ENCODE assay signal across 11 cellular contexts in the genomic region with DNA sequence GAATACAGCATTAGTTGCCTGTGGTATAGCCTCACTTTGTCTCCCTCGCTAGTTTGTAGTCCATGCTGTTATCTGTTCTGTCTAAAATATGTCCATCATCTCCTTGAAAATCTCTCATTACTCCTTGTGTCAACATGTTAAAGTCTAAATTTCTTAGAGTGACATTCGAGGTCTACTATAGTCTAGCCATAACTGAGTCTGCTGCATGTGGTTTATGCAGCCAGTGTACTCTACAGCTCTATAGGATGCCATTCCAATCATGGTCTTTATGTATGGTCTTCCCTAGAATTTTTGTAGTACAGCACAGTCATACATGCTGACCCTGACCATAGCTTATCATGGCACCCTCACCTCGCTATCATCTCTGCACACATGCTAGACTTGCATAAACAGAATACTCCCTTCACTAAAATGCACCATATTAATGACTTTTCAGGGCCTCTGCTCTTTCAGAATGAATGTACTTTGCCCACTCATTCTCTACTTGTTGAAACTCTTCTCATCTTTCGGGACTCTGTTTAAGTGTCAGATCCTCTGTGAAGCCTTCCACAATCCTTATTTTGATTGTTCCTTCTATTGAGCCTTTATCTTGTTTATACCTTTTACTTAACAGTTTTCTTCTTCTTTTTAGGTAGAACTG. TPM values are rescaled to one million over a fixed set of nuclear protein-coding genes. Genes with fewer than 3 reads are reported as not detected.
DNase-seq lines count a peak whose midpoint lies in the region; ATAC-seq and TF ChIP-seq lines count a peak whose summit lies in the region.
"Had no signal": no experiment of that assay in that cellular context is flagged by ENCODE, and none has a peak within 500 bp of the region (broad histone marks: within the 10 kb centered on the region; RNA-seq: fewer than 3 reads in every experiment).

No MANE protein-coding gene starts in this region.

- H3K36me3 Mint-ChIP-seq in CD4-positive, alpha-beta memory T cell, result peaks cover 39 to 41% of the 10 kb centered on the region in 2 donors
- H3K36me3 Mint-ChIP-seq in IgD-negative memory B cell (peaks cover 18% of the 10 kb centered on the region), endodermal cell (ENCODE audit: low read depth) (peaks cover 21% of the 10 kb centered on the region)

- peak overlapping the region in 2 of 8 donors; percentile 1 to 39 for H3K4me3 Mint-ChIP-seq in CD4-positive, alpha-beta memory T cell
- H3K4me3 Mint-ChIP-seq in IgD-negative memory B cell, result peak overlapping the region in 2 of 4 donors; percentile 34 to 65
- H3K4me3 Mint-ChIP-seq in endodermal cell, result no peak overlapping the region

- no peak overlapping the region for H3K4me3 ChIP-seq in CD4-positive, alpha-beta memory T cell (ENCODE audit: low read length in 2 of 2)
- H3K4me3 ChIP-seq in endodermal cell (ENCODE audit: low read length), result no peak overlapping the region
- H3K4me3 ChIP-seq: SK-N-MC had no signal

- 93 to 100% methylated on average over 3 to 4 of the region's 4 CpGs for WGBS in endodermal cell (ENCODE audit: insufficient coverage in 1 of 2, insufficient read length in 1 of 2), 2 experiments

- H3K4me1 ChIP-seq in CD4-positive, alpha-beta memory T cell (ENCODE audit: insufficient read depth, low read length), result peaks cover 67% of the 10 kb centered on the region
- peaks cover 16% of the 10 kb centered on the region for H3K4me1 ChIP-seq in endodermal cell (ENCODE audit: control insufficient read depth, insufficient read depth, low read length)

- ATAC-seq in GM18870 (IDR thresholded peaks at IDR 0.05; ENCODE audit: unreplicated experiment), result peak; percentile 71
- peak; percentile 67 for ATAC-seq in HG02759 (IDR thresholded peaks at IDR 0.05; ENCODE audit: unreplicated experiment)
- ATAC-seq in GM21737 (IDR thresholded peaks at IDR 0.05; ENCODE audit: unreplicated experiment), result no peak
- ATAC-seq: left ventricle myocardium superior had no signal

- no peak overlapping the region for H3K27ac ChIP-seq in CD4-positive, alpha-beta memory T cell (ENCODE audit: low read depth, low read length)
- H3K27ac ChIP-seq in endodermal cell (ENCODE audit: low read depth, low read length), result no peak overlapping the region
- H3K27ac ChIP-seq: SK-N-MC had no signal

- peaks cover 50 to 73% (median 61%) of the 10 kb centered on the region in 4 donors for H3K4me1 Mint-ChIP-seq in CD4-positive, alpha-beta memory T cell
- H3K4me1 Mint-ChIP-seq in IgD-negative memory B cell (peaks cover 60 to 79% (median 71%) of the 10 kb centered on the region in 3 donors), endodermal cell (peaks cover 29% of the 10 kb centered on the region)

- H3K27me3 Mint-ChIP-seq in CD4-positive, alpha-beta memory T cell, result no peaks in the 10 kb centered on the region
- no peaks in the 10 kb centered on the region for H3K27me3 Mint-ChIP-seq in IgD-negative memory B cell
- no peaks in the 10 kb centered on the region for H3K27me3 Mint-ChIP-seq in endodermal cell (ENCODE audit: insufficient read depth)

- CTCF ChIA-PET in CD4-positive, alpha-beta memory T cell (lab: Charles Lee; ENCODE audit: partially characterized antibody), result no interaction called here

- intact Hi-C loops in CD4-positive, alpha-beta memory T cell (cut with micrococcal nuclease), result loop anchor here (2.0 kb wide), 1 partner anchor 16 kb away; no protein-coding TSS in a partner anchor

- POLR2A ChIA-PET in CD4-positive, alpha-beta memory T cell (lab: Charles Lee; ENCODE audit: partially characterized antibody), result no interaction called here

- H3K9me3 Mint-ChIP-seq in CD4-positive, alpha-beta memory T cell, result peaks cover 0 to 2% (median 0%) of the 10 kb centered on the region in 8 donors
- H3K9me3 Mint-ChIP-seq in IgD-negative memory B cell (no peaks in the 10 kb centered on the region), endodermal cell (peaks cover 6% of the 10 kb centered on the region)

- no peak for TF ChIP-seq CTCF in endodermal cell (conservative IDR thresholded peaks at IDR 0.05)

- H3K36me3 ChIP-seq in CD4-positive, alpha-beta memory T cell (ENCODE audit: insufficient read depth, low read length), result no peaks in the 10 kb centered on the region
- peaks cover 8% of the 10 kb centered on the region for H3K36me3 ChIP-seq in endodermal cell (ENCODE audit: control insufficient read depth, insufficient read depth, low read length)

- peak overlapping the region in 6 of 7 donors; percentile 0 to 61 (median 6) for H3K27ac Mint-ChIP-seq in CD4-positive, alpha-beta memory T cell
- H3K27ac Mint-ChIP-seq in IgD-negative memory B cell (peak overlapping the region in 2 of 3 donors; percentile 3 to 49), endodermal cell (no peak overlapping the region)

- no peaks in the 10 kb centered on the region for H3K27me3 ChIP-seq in CD4-positive, alpha-beta memory T cell (ENCODE audit: insufficient read depth, low read length)
- H3K27me3 ChIP-seq in endodermal cell (ENCODE audit: control insufficient read depth, insufficient read depth, low read length, poor library complexity, severe bottlenecking), result no peaks in the 10 kb centered on the region

- no peaks in the 10 kb centered on the region for H3K9me3 ChIP-seq in CD4-positive, alpha-beta memory T cell (ENCODE audit: control insufficient read depth in 1 of 2, low read length in 2 of 2)
- peaks cover 17% of the 10 kb centered on the region for H3K9me3 ChIP-seq in endodermal cell (ENCODE audit: control insufficient read depth, low read length)

- H3K9ac ChIP-seq in endodermal cell (ENCODE audit: extremely low read depth, low read length, poor library complexity, severe bottlenecking), result no peak overlapping the region

- DNase-seq in CD4-positive, alpha-beta memory T cell, result no peak
- no peak for DNase-seq in GOT3 (lab: John Stamatoyannopoulos, UW)
- no peak for DNase-seq in NCI-H2196 (lab: John Stamatoyannopoulos, UW; ENCODE audit: unreplicated experiment)
- no peak for DNase-seq in endodermal cell
- DNase-seq: left ventricle myocardium superior, NCI-H446 had no signal

RNA-seq across cellular contexts. Expression of a gene that starts 12.8 kb away (rescaled TPM):
- 10 to 100 TPM; 90.2 to 91.2 TPM for total RNA-seq in CD4-positive, alpha-beta memory T cell
- 10 to 100 TPM; 76.3 to 86.5 TPM for polyA plus RNA-seq in CD4-positive, alpha-beta memory T cell
- 90.1 TPM for polyA plus RNA-seq in IgD-negative memory B cell
- total RNA-seq in endodermal cell, result 10 to 100 TPM; 22.4 to 33.2 TPM
- polyA plus RNA-seq in endodermal cell (2013, experiment 1 of 2), result 34.7 TPM
- polyA plus RNA-seq in endodermal cell (2013, experiment 2 of 2), result 30.8 TPM
